17 cellular contexts compared by ENCODE assay signal in the genomic region with DNA sequence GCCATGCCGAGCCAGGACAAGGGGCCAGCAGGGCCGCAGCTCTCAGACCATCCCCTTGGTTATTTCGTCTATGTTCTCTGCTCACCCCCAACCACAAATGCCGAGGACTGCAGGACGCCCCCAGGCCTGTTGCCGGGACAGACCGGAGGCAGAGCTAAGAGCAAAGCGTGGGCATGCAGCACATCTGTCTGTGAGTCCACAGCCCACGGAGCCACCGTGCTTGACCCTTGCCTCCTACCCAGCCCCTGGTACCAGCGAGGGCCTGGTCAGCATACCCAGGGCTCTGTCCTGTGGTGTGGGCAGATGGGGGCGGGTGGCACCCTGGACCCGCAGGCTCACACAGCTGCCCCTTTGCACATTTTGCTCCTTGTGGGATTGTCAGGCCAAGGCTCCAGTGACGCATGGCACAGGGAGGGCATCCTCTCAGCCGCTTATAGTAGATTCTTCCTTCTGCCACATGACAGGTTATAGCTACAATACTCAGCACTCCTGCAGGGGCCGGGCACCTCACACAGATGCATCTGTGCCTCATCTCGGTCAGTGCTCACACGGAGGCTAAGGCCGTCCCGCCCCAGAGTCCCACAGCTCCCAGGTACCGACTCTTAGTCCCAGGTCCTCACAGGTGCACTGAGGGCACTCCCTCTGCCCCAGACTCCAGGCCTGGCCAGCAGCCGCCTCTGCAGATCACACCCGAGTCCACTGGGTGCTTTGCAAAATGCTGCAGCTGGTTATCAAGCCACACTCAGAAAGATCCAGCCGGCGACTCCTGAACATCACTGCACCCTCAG. TPM values are rescaled to one million over a fixed set of nuclear protein-coding genes. Genes with fewer than 3 reads are reported as not detected.
DNase-seq lines count a peak whose midpoint lies in the region; ATAC-seq, FAIRE-seq and TF ChIP-seq lines count a peak whose summit lies in the region.
"Had no signal": no experiment of that assay in that cellular context is flagged by ENCODE, and none has a peak within 500 bp of the region (broad histone marks: within the 10 kb centered on the region; RNA-seq: fewer than 3 reads in every experiment).

No MANE protein-coding gene starts in this region.

- WGBS in psoas muscle, 3 donors: 67 to 80% (median 69%) methylated on average over 25 of the region's 25 CpGs
- WGBS in esophagus squamous epithelium, 2 donors: 81 to 90% methylated on average over 5 to 9 of the region's 25 CpGs

- H3K27ac ChIP-seq in BLaER1 treated with 17β-estradiol and CSF1 and Interleukin-3, amounts not matched to agents 10 nM and 100 nM: peak overlapping the region in 5 of 11 experiments; percentile 1 to 47 (median 15); a peak in 4 of 22 replicates
- H3K27ac ChIP-seq in kidney (ENCODE audit: low read depth in 2 of 2, low read length in 2 of 2): no peak overlapping the region
- H3K27ac ChIP-seq in psoas muscle: peak overlapping the region; percentile 82
- no peak overlapping the region for H3K27ac ChIP-seq in esophagus squamous epithelium

- peaks cover 0 to 25% (median 4%) of the 10 kb centered on the region in 11 experiments; a peak in 6 of 22 replicates for H3K36me3 ChIP-seq in BLaER1 treated with 17β-estradiol and CSF1 and Interleukin-3, amounts not matched to agents 10 nM and 100 nM
- H3K36me3 ChIP-seq in Loucy (ENCODE audit: insufficient read depth, low read length) (no peaks in the 10 kb centered on the region; the same call in 1 of the 2 replicates), kidney (ENCODE audit: control insufficient read depth in 1 of 2, insufficient read depth in 2 of 2, low read length in 2 of 2) (peaks cover 0 to 3% of the 10 kb centered on the region in 2 donors), psoas muscle (ENCODE audit: insufficient read depth in 1 of 2, low read depth in 1 of 2) (no peaks in the 10 kb centered on the region), esophagus squamous epithelium (no peaks in the 10 kb centered on the region)

- H3K4me3 ChIP-seq in BLaER1 treated with 17β-estradiol and CSF1 and Interleukin-3, amounts not matched to agents 10 nM and 100 nM: no peak overlapping the region; a peak in 1 of 20 replicates
- no peak overlapping the region for H3K4me3 ChIP-seq in Loucy (ENCODE audit: low read length, poor library complexity, severe bottlenecking)
- no peak overlapping the region for H3K4me3 ChIP-seq in kidney (ENCODE audit: low read length in 2 of 2)
- peak overlapping the region; percentile 33 for H3K4me3 ChIP-seq in psoas muscle
- H3K4me3 ChIP-seq in esophagus squamous epithelium: no peak overlapping the region

- no peak for FAIRE-seq in kidney (lab: Jason Lieb, UNC)
- FAIRE-seq: endometrium had no signal

- H3F3A ChIP-seq in Loucy (ENCODE audit: low read depth): 0 out of 2 replicates have a peak, but pooled peaks cover 2% of the 10 kb centered on the region

- H3K27me3 ChIP-seq in BLaER1 treated with 17β-estradiol and CSF1 and Interleukin-3, amounts not matched to agents 10 nM and 100 nM: peaks cover 0 to 3% (median 0%) of the 10 kb centered on the region in 11 experiments; a peak in 1 of 22 replicates
- H3K27me3 ChIP-seq in Loucy (ENCODE audit: insufficient read depth, low read length, poor library complexity, severe bottlenecking) (no peaks in the 10 kb centered on the region), psoas muscle (ENCODE audit: insufficient read depth in 3 of 3, low read length in 2 of 3) (no peaks in the 10 kb centered on the region), esophagus squamous epithelium (no peaks in the 10 kb centered on the region)

- H3K79me2 ChIP-seq in Loucy (ENCODE audit: insufficient read depth, low read length): peaks cover 91% of the 10 kb centered on the region

- DNase-seq in kidney (peak; percentile 78), psoas muscle (peak in 1 of 2 donors; percentile 18), esophagus squamous epithelium (lab: John Stamatoyannopoulos, UW) (no peak), G401 (ENCODE audit: low spot score) (no peak)
- no peak for DNase-seq in stimulated activated CD4-positive, alpha-beta T cell treated with anti-CD3 and anti-CD28 coated beads, Interleukin-4, amount 100 ng/mL, for 4 hours
- DNase-seq: activated CD4-positive, alpha-beta T cell treated with anti-CD3 and anti-CD28 coated beads for 48 hours; activated naive CD8-positive, alpha-beta T cell treated with anti-CD3 and anti-CD28 coated beads, Interleukin-2, amount 50 U/mL, for 24 hours; AML-193; foreskin melanocyte; mesendoderm; NCI-H1436 treated with DMSO at 0.1 percent for 48 hours; NCI-H345; SIG-M5; T-helper 9 cell had no signal

- intact Hi-C loops in kidney (cut with DNase I) (no loop called here), psoas muscle (cut with DNase I) (loop anchor here in 1 of 2 donors (5.0 to 10.0 kb wide), 2 partner anchors 36 to 72 kb away; partner anchors contain the start of genes BRD3OS and WDR5), esophagus squamous epithelium (cut with DNase I) (no loop called here)

- H3K4me1 ChIP-seq in BLaER1 treated with 17β-estradiol and CSF1 and Interleukin-3, amounts not matched to agents 10 nM and 100 nM: peaks cover 74 to 83% (median 80%) of the 10 kb centered on the region in 10 experiments
- H3K4me1 ChIP-seq in Loucy (ENCODE audit: insufficient read depth, low read length, poor library complexity, severe bottlenecking) (peaks cover 14% of the 10 kb centered on the region), kidney (ENCODE audit: control insufficient read depth in 1 of 2, insufficient read depth in 1 of 2, low read depth in 1 of 2, low read length in 2 of 2) (peaks cover 9 to 45% of the 10 kb centered on the region in 2 donors), psoas muscle (peaks cover 79% of the 10 kb centered on the region), esophagus squamous epithelium (peaks cover 45 to 88% (median 50%) of the 10 kb centered on the region in 3 donors)

- peak overlapping the region in 7 of 11 experiments; percentile 32 to 70 (median 45); a peak in 16 of 22 replicates for H3K9ac ChIP-seq in BLaER1 treated with 17β-estradiol and CSF1 and Interleukin-3, amounts not matched to agents 10 nM and 100 nM
- H3K9ac ChIP-seq in Loucy (ENCODE audit: low read depth, low read length, poor library complexity, severe bottlenecking): no peak overlapping the region
- H3K9ac ChIP-seq in kidney (ENCODE audit: low read length in 2 of 2): no peak overlapping the region

- in situ Hi-C loops in G401 (cut with HindIII; ENCODE audit: low sequenced_read_pairs): no loop called here

- no peak for TF ChIP-seq CTCF in Loucy (conservative IDR thresholded peaks at IDR 0.05; ENCODE audit: low read length)
- TF ChIP-seq CTCF in kidney (IDR thresholded peaks at IDR 0.05; ENCODE audit: borderline replicate concordance, extremely low read depth, insufficient read depth): no peak
- TF ChIP-seq CTCF in psoas muscle (IDR thresholded peaks at IDR 0.05): no peak
- no peak for TF ChIP-seq CTCF in esophagus squamous epithelium (IDR thresholded peaks at IDR 0.05)

- H2AFZ ChIP-seq in Loucy (ENCODE audit: low read length): no peak overlapping the region

- TF ChIP-seq POLR2A in esophagus squamous epithelium (IDR thresholded peaks at IDR 0.05): no peak

- H3K9me2 ChIP-seq in Loucy (replicated peaks; ENCODE audit: low read depth, low read length): no peaks in the 10 kb centered on the region

- ATAC-seq in psoas muscle: no peak
- ATAC-seq: activated naive CD8-positive, alpha-beta T cell treated with anti-CD3 and anti-CD28 coated beads, Interleukin-2, amount 50 U/mL, for 24 hours had no signal

- H3K4me2 ChIP-seq in BLaER1 treated with 17β-estradiol and CSF1 and Interleukin-3, amounts not matched to agents 10 nM and 100 nM: peak overlapping the region; percentile 85 to 100 (median 97)
- peak overlapping the region; percentile 85 for H3K4me2 ChIP-seq in Loucy (ENCODE audit: low read depth, low read length, poor library complexity, severe bottlenecking)

- peaks cover 81 to 92% (median 85%) of the 10 kb centered on the region in 11 experiments for H4K20me1 ChIP-seq in BLaER1 treated with 17β-estradiol and CSF1 and Interleukin-3, amounts not matched to agents 10 nM and 100 nM
- H4K20me1 ChIP-seq in Loucy (ENCODE audit: insufficient read depth, low read length, poor library complexity, severe bottlenecking): peaks cover 83% of the 10 kb centered on the region

- no peaks in the 10 kb centered on the region for H3K9me3 ChIP-seq in BLaER1 treated with 17β-estradiol and CSF1 and Interleukin-3, amounts not matched to agents 10 nM and 100 nM (replicated peaks in 1 of 11)
- H3K9me3 ChIP-seq in Loucy (ENCODE audit: insufficient read depth, low read depth, low read length): no peaks in the 10 kb centered on the region
- H3K9me3 ChIP-seq in kidney (ENCODE audit: control insufficient read depth in 1 of 2, low read length in 2 of 2): no peaks in the 10 kb centered on the region
- no peaks in the 10 kb centered on the region for H3K9me3 ChIP-seq in psoas muscle
- H3K9me3 ChIP-seq in esophagus squamous epithelium: no peaks in the 10 kb centered on the region

RNA-seq across cellular contexts. Expression of gene BRD3, which starts 4.5 kb away (rescaled TPM):
- total RNA-seq in kidney (46.2 TPM), psoas muscle (10 to 100 TPM; 21.7 to 28.2 (median 24.8) TPM), esophagus squamous epithelium (10 to 100 TPM in 2 of 4 donors, 1 to 10 TPM in 2; 7.2 to 23.7 (median 9.4) TPM)
- polyA plus RNA-seq in kidney (ENCODE audit: insufficient read depth, low read depth, low replicate concordance) (7.7 TPM), psoas muscle (10 to 100 TPM in 1 of 3 donors, 1 to 10 TPM in 2; 7.5 to 16.5 (median 8.6) TPM)
- 5.9 and 7.3 TPM in 2 replicates for total RNA-seq in G401 (2014; rRNA removed; shearing (Covaris generic))

RNA-seq across cellular contexts. Expression of gene BRD3OS, which starts 38.0 kb away (rescaled TPM):
- total RNA-seq in kidney (24.4 TPM), psoas muscle (1 to 10 TPM; 2.4 to 4.3 (median 4.2) TPM), esophagus squamous epithelium (1 to 10 TPM; 1.8 to 6.2 (median 4.3) TPM)
- polyA plus RNA-seq in kidney (ENCODE audit: insufficient read depth, low read depth, low replicate concordance) (16.5 TPM), psoas muscle (1 to 10 TPM; 1.2 to 8.7 (median 2.7) TPM)
- 32.9 and 50.7 TPM in 2 replicates for total RNA-seq in G401 (2014; rRNA removed; shearing (Covaris generic))

Comparison
In these comparisons a context has a peak if more than half of its experiments do, and no peak if none do; other contexts are left out.
1. H3K9ac ChIP-seq: peak in BLaER1 treated with 17β-estradiol and CSF1 and Interleukin-3, amounts not matched to agents 10 nM and 100 nM (7 of 11); none in Loucy (single experiment) and kidney (0 of 2).